1 cellular context compared by ENCODE assay signal in the genomic region with DNA sequence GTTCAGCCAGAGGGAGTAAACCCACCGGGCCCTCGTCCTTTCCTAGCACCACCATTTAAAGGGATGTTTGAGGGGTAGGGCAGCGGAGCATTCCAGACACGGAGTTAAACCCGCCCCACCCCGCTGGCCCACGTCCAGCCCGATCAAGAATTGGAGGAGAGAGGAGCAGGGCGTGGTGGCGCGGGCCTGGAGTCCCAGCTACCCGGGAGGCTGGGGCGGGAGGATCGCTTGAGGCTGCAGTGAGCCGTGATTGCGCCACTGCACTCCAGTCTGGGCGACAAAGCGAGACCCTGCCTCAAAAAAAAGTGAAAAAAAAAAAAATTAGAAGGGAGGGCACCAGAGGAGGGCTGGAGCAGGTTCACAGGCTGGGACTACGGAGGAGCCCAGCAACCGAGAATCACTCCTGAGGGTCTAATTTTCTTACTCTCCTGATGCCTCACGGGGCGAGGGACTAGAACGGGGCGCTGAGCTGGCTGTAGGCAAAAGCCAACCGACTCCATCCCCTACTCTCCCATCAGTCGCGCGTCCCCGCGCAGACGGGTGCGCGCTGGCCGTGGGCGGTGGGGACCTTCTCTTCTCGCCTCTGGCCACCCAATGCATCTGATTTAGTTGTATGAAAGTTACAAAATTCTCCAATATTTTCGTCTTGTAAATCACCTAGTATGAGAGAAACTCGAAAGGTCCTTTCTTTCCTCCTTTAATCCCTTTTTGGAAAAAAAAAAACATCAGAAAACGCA.
TF ChIP-seq lines count a peak whose summit lies in the region.

No MANE protein-coding gene starts in this region.

TF ChIP-seq in K562, 482 proteins besides CTCF, POLR2A, EP300 and RAD21 (continued from another document and continues in another):
- TF ChIP-seq, protein P1, sequence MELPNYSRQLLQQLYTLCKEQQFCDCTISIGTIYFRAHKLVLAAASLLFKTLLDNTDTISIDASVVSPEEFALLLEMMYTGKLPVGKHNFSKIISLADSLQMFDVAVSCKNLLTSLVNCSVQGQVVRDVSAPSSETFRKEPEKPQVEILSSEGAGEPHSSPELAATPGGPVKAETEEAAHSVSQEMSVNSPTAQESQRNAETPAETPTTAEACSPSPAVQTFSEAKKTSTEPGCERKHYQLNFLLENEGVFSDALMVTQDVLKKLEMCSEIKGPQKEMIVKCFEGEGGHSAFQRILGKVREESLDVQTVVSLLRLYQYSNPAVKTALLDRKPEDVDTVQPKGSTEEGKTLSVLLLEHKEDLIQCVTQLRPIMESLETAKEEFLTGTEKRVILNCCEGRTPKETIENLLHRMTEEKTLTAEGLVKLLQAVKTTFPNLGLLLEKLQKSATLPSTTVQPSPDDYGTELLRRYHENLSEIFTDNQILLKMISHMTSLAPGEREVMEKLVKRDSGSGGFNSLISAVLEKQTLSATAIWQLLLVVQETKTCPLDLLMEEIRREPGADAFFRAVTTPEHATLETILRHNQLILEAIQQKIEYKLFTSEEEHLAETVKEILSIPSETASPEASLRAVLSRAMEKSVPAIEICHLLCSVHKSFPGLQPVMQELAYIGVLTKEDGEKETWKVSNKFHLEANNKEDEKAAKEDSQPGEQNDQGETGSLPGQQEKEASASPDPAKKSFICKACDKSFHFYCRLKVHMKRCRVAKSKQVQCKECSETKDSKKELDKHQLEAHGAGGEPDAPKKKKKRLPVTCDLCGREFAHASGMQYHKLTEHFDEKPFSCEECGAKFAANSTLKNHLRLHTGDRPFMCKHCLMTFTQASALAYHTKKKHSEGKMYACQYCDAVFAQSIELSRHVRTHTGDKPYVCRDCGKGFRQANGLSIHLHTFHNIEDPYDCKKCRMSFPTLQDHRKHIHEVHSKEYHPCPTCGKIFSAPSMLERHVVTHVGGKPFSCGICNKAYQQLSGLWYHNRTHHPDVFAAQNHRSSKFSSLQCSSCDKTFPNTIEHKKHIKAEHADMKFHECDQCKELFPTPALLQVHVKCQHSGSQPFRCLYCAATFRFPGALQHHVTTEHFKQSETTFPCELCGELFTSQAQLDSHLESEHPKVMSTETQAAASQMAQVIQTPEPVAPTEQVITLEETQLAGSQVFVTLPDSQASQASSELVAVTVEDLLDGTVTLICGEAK (IDR thresholded peaks at IDR 0.05) = no peak
- TF ChIP-seq, protein P1 (CRISPR knock-in tag; IDR thresholded peaks at IDR 0.05) = no peak
- TF ChIP-seq BCOR (IDR thresholded peaks at IDR 0.05) = peak; percentile 95
- peak; percentile 60 for TF ChIP-seq LCOR (CRISPR knock-in tag; IDR thresholded peaks at IDR 0.05)
- no peak for TF ChIP-seq GATA2 (CRISPR knock-in tag; IDR thresholded peaks at IDR 0.05)
- TF ChIP-seq HDAC2 (IDR thresholded peaks at IDR 0.05) = peak; percentile 97
- TF ChIP-seq BDP1 (IDR thresholded peaks at IDR 0.05; ENCODE audit: insufficient read depth, insufficient read length) = no peak
- TF ChIP-seq ZNF124 (CRISPR knock-in tag; IDR thresholded peaks at IDR 0.05) = no peak
- TF ChIP-seq PHB2 (IDR thresholded peaks at IDR 0.05; ENCODE audit: low read depth) = 0 out of 2 replicates have a peak, but pooled peaks have one; percentile 23
- no peak for TF ChIP-seq EP400 (IDR thresholded peaks at IDR 0.05)
- TF ChIP-seq PTRF (tag; IDR thresholded peaks at IDR 0.05) = no peak
- peak; percentile 31 for TF ChIP-seq NFIX (CRISPR knock-in tag; IDR thresholded peaks at IDR 0.05; ENCODE audit: low read depth)
- no peak for TF ChIP-seq MYNN (IDR thresholded peaks at IDR 0.05)
- no peak for TF ChIP-seq MYNN (CRISPR knock-in tag; IDR thresholded peaks at IDR 0.05)
- TF ChIP-seq TSC22D4 (tag; IDR thresholded peaks at IDR 0.05) = no peak
- TF ChIP-seq RBM39 (optimal IDR thresholded peaks at IDR 0.05; ENCODE audit: low read depth, low read length) = no peak
- TF ChIP-seq CBX1 (IDR thresholded peaks at IDR 0.05; ENCODE audit: low read depth) = peak; percentile 85
- TF ChIP-seq MCM5 (IDR thresholded peaks at IDR 0.05; ENCODE audit: low read depth) = no peak
- TF ChIP-seq, protein P2, sequence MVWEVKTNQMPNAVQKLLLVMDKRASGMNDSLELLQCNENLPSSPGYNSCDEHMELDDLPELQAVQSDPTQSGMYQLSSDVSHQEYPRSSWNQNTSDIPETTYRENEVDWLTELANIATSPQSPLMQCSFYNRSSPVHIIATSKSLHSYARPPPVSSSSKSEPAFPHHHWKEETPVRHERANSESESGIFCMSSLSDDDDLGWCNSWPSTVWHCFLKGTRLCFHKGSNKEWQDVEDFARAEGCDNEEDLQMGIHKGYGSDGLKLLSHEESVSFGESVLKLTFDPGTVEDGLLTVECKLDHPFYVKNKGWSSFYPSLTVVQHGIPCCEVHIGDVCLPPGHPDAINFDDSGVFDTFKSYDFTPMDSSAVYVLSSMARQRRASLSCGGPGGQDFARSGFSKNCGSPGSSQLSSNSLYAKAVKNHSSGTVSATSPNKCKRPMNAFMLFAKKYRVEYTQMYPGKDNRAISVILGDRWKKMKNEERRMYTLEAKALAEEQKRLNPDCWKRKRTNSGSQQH (CRISPR knock-in tag; IDR thresholded peaks at IDR 0.05) = peak; percentile 1; the same call in 1 of the 2 replicates
- TF ChIP-seq NFYB (IDR thresholded peaks at IDR 0.05; ENCODE audit: extremely low read depth, insufficient read length) = no peak
- TF ChIP-seq POLR3A (IDR thresholded peaks at IDR 0.05; ENCODE audit: borderline replicate concordance, extremely low read depth, insufficient read depth, insufficient read length) = no peak
- TF ChIP-seq, protein P3, sequence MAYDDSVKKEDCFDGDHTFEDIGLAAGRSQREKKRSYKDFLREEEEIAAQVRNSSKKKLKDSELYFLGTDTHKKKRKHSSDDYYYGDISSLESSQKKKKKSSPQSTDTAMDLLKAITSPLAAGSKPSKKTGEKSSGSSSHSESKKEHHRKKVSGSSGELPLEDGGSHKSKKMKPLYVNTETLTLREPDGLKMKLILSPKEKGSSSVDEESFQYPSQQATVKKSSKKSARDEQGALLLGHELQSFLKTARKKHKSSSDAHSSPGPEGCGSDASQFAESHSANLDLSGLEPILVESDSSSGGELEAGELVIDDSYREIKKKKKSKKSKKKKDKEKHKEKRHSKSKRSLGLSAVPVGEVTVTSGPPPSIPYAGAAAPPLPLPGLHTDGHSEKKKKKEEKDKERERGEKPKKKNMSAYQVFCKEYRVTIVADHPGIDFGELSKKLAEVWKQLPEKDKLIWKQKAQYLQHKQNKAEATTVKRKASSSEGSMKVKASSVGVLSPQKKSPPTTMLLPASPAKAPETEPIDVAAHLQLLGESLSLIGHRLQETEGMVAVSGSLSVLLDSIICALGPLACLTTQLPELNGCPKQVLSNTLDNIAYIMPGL (CRISPR knock-in tag; IDR thresholded peaks at IDR 0.05) = peak; percentile 43; the same call in 1 of the 2 replicates
- TF ChIP-seq RUNX1 (IDR thresholded peaks at IDR 0.05; ENCODE audit: low read depth) = no peak
- TF ChIP-seq, protein P4, sequence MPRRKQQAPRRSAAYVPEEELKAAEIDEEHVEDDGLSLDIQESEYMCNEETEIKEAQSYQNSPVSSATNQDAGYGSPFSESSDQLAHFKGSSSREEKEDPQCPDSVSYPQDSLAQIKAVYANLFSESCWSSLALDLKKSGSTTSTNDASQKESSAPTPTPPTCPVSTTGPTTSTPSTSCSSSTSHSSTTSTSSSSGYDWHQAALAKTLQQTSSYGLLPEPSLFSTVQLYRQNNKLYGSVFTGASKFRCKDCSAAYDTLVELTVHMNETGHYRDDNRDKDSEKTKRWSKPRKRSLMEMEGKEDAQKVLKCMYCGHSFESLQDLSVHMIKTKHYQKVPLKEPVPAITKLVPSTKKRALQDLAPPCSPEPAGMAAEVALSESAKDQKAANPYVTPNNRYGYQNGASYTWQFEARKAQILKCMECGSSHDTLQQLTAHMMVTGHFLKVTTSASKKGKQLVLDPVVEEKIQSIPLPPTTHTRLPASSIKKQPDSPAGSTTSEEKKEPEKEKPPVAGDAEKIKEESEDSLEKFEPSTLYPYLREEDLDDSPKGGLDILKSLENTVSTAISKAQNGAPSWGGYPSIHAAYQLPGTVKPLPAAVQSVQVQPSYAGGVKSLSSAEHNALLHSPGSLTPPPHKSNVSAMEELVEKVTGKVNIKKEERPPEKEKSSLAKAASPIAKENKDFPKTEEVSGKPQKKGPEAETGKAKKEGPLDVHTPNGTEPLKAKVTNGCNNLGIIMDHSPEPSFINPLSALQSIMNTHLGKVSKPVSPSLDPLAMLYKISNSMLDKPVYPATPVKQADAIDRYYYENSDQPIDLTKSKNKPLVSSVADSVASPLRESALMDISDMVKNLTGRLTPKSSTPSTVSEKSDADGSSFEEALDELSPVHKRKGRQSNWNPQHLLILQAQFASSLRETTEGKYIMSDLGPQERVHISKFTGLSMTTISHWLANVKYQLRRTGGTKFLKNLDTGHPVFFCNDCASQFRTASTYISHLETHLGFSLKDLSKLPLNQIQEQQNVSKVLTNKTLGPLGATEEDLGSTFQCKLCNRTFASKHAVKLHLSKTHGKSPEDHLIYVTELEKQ (CRISPR knock-in tag; IDR thresholded peaks at IDR 0.05) = 0 out of 2 replicates have a peak, but pooled peaks have one; percentile 16
- no peak for TF ChIP-seq ZNF561 (CRISPR knock-in tag; conservative IDR thresholded peaks at IDR 0.05)
- TF ChIP-seq ZBTB7A (IDR thresholded peaks at IDR 0.05; ENCODE audit: borderline replicate concordance, control insufficient read depth, low read depth, low read length) = peak; percentile 60; the same call in 1 of the 2 replicates
- TF ChIP-seq, protein P5, sequence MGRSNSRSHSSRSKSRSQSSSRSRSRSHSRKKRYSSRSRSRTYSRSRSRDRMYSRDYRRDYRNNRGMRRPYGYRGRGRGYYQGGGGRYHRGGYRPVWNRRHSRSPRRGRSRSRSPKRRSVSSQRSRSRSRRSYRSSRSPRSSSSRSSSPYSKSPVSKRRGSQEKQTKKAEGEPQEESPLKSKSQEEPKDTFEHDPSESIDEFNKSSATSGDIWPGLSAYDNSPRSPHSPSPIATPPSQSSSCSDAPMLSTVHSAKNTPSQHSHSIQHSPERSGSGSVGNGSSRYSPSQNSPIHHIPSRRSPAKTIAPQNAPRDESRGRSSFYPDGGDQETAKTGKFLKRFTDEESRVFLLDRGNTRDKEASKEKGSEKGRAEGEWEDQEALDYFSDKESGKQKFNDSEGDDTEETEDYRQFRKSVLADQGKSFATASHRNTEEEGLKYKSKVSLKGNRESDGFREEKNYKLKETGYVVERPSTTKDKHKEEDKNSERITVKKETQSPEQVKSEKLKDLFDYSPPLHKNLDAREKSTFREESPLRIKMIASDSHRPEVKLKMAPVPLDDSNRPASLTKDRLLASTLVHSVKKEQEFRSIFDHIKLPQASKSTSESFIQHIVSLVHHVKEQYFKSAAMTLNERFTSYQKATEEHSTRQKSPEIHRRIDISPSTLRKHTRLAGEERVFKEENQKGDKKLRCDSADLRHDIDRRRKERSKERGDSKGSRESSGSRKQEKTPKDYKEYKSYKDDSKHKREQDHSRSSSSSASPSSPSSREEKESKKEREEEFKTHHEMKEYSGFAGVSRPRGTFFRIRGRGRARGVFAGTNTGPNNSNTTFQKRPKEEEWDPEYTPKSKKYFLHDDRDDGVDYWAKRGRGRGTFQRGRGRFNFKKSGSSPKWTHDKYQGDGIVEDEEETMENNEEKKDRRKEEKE (IDR thresholded peaks at IDR 0.05; ENCODE audit: borderline replicate concordance in 1 of 2, control insufficient read depth in 1 of 2, low read depth in 2 of 2, low read length in 1 of 2) = 0 out of 4 replicates have a peak, but pooled peaks of 1 of the 2 experiments have one; percentile 39
- no peak for TF ChIP-seq FOXK2 (conservative IDR thresholded peaks at IDR 0.05 in 1 of 2, IDR thresholded peaks at IDR 0.05 in 1 of 2; ENCODE audit: low read depth in 2 of 2)
